ENCODE assay signal across 8 cellular contexts in genomic region chr1:244049969-244050834, GRCh38. TPM values are rescaled to one million over a fixed set of nuclear protein-coding genes. Genes with fewer than 3 reads are reported as not detected.
DNase-seq lines count a peak whose midpoint lies in the region; ATAC-seq and TF ChIP-seq lines count a peak whose summit lies in the region.

No MANE protein-coding gene starts in this region.

- H3K27me3 ChIP-seq in dorsolateral prefrontal cortex = no peaks in the 10 kb centered on the region

- TF ChIP-seq CTCF in dorsolateral prefrontal cortex (IDR thresholded peaks at IDR 0.05 in 54 of 56, conservative IDR thresholded peaks at IDR 0.05 in 2 of 56; ENCODE audit: low read depth in 1 of 56, partially characterized antibody in 56 of 56) = no peak

- ATAC-seq in HG03460 (IDR thresholded peaks at IDR 0.05; ENCODE audit: unreplicated experiment) = no peak

- peak overlapping the region; percentile 55 to 98 (median 78) for H3K4me3 ChIP-seq in dorsolateral prefrontal cortex

- H3K27ac ChIP-seq in dorsolateral prefrontal cortex = peak overlapping the region; percentile 72 to 99 (median 95)

- DNase-seq in NCI-H1694 treated with DMSO at 0.1 percent for 48 hours (lab: John Stamatoyannopoulos, UW) (peak; percentile 52), NCI-H1694 (lab: John Stamatoyannopoulos, UW) (no peak), OCI-M1 (lab: John Stamatoyannopoulos, UW) (peak; percentile 46), dorsolateral prefrontal cortex (peak in 2 of 10 donors; percentile 26 to 34), myocyte (ENCODE audit: low read depth) (peak; percentile 58), NCI-H146 (lab: John Stamatoyannopoulos, UW) (no peak), Kasumi-1 (lab: John Stamatoyannopoulos, UW) (no peak)

- intact Hi-C loops in dorsolateral prefrontal cortex (cut with DNase I) = loop anchor here (1.0 to 10.0 kb wide), 10 partner anchors 107 to 705 kb away; partner anchors contain the start of gene AKT3 (in 2 of the 2)

RNA-seq across cellular contexts. Expression of gene ZBTB18, which starts 0.9 kb away (rescaled TPM):
- total RNA-seq in dorsolateral prefrontal cortex (100 to 1,000 TPM in 64 of 120 experiments, 10 to 100 TPM in 56; 44.0 to 166 (median 102) TPM), myocyte (106 and 135 TPM in 2 replicates)
- polyA plus RNA-seq in myocyte (2012) = 19.6 TPM

Comparison
In these comparisons a context has a peak if more than half of its experiments do, and no peak if none do; other contexts are left out.
1. DNase-seq: peak in NCI-H1694 treated with DMSO at 0.1 percent for 48 hours (single experiment), OCI-M1 (single experiment) and myocyte (single experiment); none in NCI-H1694 (single experiment), NCI-H146 (single experiment) and Kasumi-1 (0 of 2).